In the genomic region with DNA sequence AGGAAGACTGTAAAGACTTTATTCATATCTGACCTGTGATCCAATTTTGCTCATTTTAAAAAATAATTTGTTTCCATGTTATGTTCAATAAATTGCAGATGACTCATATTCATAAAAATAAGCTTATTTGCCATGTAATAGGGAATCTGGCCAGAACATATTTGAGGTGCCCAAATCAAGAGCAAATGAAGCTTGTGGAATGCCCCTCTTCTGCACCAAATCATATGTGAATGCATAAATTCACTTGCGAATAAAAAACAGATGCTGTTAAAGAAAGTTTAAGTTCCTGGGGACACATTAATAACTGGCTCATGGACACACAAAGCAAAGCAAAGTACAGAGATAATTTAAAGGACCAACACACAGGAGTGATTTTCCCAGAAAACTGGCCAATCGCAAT, we compare ENCODE assay signal across 22 cellular contexts.
"Had no signal": no experiment of that assay in that cellular context is flagged by ENCODE, and none has a peak within 500 bp of the region (broad histone marks: within the 10 kb centered on the region; RNA-seq: fewer than 3 reads in every experiment).

No MANE protein-coding gene starts in this region.

- H3K4me1 ChIP-seq: esophagus muscularis mucosa, gastrocnemius medialis, lower lobe of right lung, prostate gland, right atrium auricular region, tibial nerve, upper lobe of right lung, uterus had no signal

- H3K27ac ChIP-seq: coronary artery, esophagus muscularis mucosa, gastrocnemius medialis, lower lobe of right lung, prostate gland, right atrium auricular region, thoracic aorta, tibial nerve, upper lobe of right lung, uterus had no signal

- DNase-seq: dermis blood vessel endothelial cell; effector memory CD4-positive, alpha-beta T cell; foreskin fibroblast; gastrocnemius medialis; head of caudate nucleus; left ventricle myocardium superior; lower lobe of right lung; naive thymus-derived CD8-positive, alpha-beta T cell; nephron progenitor cell; nucleus accumbens; stimulated activated CD4-positive, alpha-beta T cell treated with anti-CD3 and anti-CD28 coated beads, Interleukin-2, amount 100 ng/mL, for 24 hours; stimulated activated CD4-positive, alpha-beta T cell treated with anti-CD3 and anti-CD28 coated beads, Interleukin-4, amount 100 ng/mL, for 24 hours; stimulated activated naive CD4-positive, alpha-beta T cell treated with Interleukin-2 at 50 U/mL for 16 hours; substantia nigra; upper lobe of right lung; uterus had no signal

- H3K36me3 ChIP-seq: esophagus muscularis mucosa, gastrocnemius medialis, lower lobe of right lung, prostate gland, right atrium auricular region, thoracic aorta, tibial nerve, upper lobe of right lung, uterus had no signal

- H3K9me3 ChIP-seq: esophagus muscularis mucosa, gastrocnemius medialis, lower lobe of right lung, prostate gland, right atrium auricular region, thoracic aorta, tibial nerve, upper lobe of right lung, uterus had no signal

- H3K4me3 ChIP-seq: coronary artery, esophagus muscularis mucosa, gastrocnemius medialis, lower lobe of right lung, prostate gland, right atrium auricular region, thoracic aorta, tibial nerve, upper lobe of right lung, uterus had no signal

- H3K27me3 ChIP-seq: esophagus muscularis mucosa, gastrocnemius medialis, right atrium auricular region, tibial nerve, upper lobe of right lung, uterus had no signal
